In the genomic region with DNA sequence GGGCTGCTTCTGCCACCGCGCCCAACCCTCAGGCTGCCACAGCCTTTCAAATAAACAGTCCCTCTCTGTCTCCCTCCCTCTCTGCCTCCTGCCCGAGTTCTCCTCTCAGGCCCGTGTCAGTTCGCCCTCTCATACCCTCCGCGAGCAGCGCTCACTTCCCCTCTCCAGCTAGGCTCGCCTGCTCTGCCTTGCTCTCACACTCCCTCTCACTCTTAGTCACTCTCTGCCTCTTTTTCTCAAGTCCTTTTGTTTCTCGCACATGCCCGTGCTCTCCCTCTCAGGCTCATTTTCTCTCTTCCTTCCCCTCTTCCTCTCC, we compare ENCODE assay signal across 10 cellular contexts. TPM values are rescaled to one million over a fixed set of nuclear protein-coding genes. Genes with fewer than 3 reads are reported as not detected.
A peak's percentile ranks its signal among the peaks of the same experiment; 100 is the strongest.
DNase-seq lines count a peak whose midpoint lies in the region; ATAC-seq, FAIRE-seq and TF ChIP-seq lines count a peak whose summit lies in the region.
"Had no signal": no experiment of that assay in that cellular context is flagged by ENCODE, and none has a peak within 500 bp of the region (broad histone marks: within the 10 kb centered on the region; RNA-seq: fewer than 3 reads in every experiment).

No MANE protein-coding gene starts in this region.

- intact Hi-C loops in endothelial cell of umbilical vein (cut with micrococcal nuclease) = loop anchor here (1.0 kb wide), 1 partner anchor 63 kb away; no protein-coding TSS in a partner anchor

- H3K4me1 Mint-ChIP-seq in T-helper 2 cell treated with Interferon-gamma antibody and Interleukin-4, amounts not matched to agents 5 μg/mL and 100 μg/mL, for 36 hours (ENCODE audit: low read depth) = peaks cover 17% of the 10 kb centered on the region

- no peaks in the 10 kb centered on the region for H4K20me1 ChIP-seq in endothelial cell of umbilical vein (replicated peaks; ENCODE audit: control insufficient read depth, extremely low read depth, insufficient read depth, low read length)

- dilution Hi-C loops in endothelial cell of umbilical vein (cut with MboI; ENCODE audit: extremely low pct_ligation_motif_present, low sequenced_read_pairs) = no loop called here

- H3K9ac ChIP-seq in endothelial cell of umbilical vein (replicated peaks; ENCODE audit: extremely low read depth, insufficient read depth, low read length) = no peak overlapping the region

- peak; percentile 9 for DNase-seq in NCI-H1092 treated with DMSO at 0.1 percent for 48 hours (lab: John Stamatoyannopoulos, UW)
- DNase-seq in NCI-H1092 (lab: John Stamatoyannopoulos, UW) = no peak
- peak; percentile 11 for DNase-seq in T-helper 2 cell treated with Interferon-gamma antibody and Interleukin-4, amounts not matched to agents 5 μg/mL and 100 μg/mL, for 36 hours (ENCODE audit: low spot score)
- DNase-seq in endothelial cell of umbilical vein (ENCODE audit: low read depth, low spot score) = peak; percentile 70
- peak; percentile 26 for DNase-seq in mucosa of gallbladder (ENCODE audit: low spot score)
- DNase-seq in tibial nerve (ENCODE audit: low spot score in 2 of 2) = no peak
- no peak for DNase-seq in frontal cortex (ENCODE audit: low spot score in 2 of 2)

- TF ChIP-seq POLR2A in endothelial cell of umbilical vein (IDR thresholded peaks at IDR 0.05; ENCODE audit: low read depth, low read length) (no peak), tibial nerve (IDR thresholded peaks at IDR 0.05) (no peak)

- no peaks in the 10 kb centered on the region for H3K27me3 ChIP-seq in endothelial cell of umbilical vein (ENCODE audit: control insufficient read depth in 2 of 2, insufficient read depth in 2 of 2, low read length in 2 of 2)
- peaks cover 0 to 4% of the 10 kb centered on the region in 2 donors for H3K27me3 ChIP-seq in tibial nerve

- H3K9me3 ChIP-seq in endothelial cell of umbilical vein (replicated peaks; ENCODE audit: control insufficient read depth, insufficient read depth, low read length) (no peaks in the 10 kb centered on the region), tibial nerve (no peaks in the 10 kb centered on the region)

- H2AFZ ChIP-seq in endothelial cell of umbilical vein (ENCODE audit: low read depth, low read length) = no peak overlapping the region

- no peaks in the 10 kb centered on the region for H3K9me3 Mint-ChIP-seq in T-helper 2 cell treated with Interferon-gamma antibody and Interleukin-4, amounts not matched to agents 5 μg/mL and 100 μg/mL, for 36 hours

- H3K4me2 ChIP-seq in endothelial cell of umbilical vein (ENCODE audit: insufficient read depth, low read length) = peak overlapping the region; percentile 60

- no peak overlapping the region for H3K27ac Mint-ChIP-seq in T-helper 2 cell treated with Interferon-gamma antibody and Interleukin-4, amounts not matched to agents 5 μg/mL and 100 μg/mL, for 36 hours

- 1 to 29% methylated on average over 8 to 11 of the region's 11 CpGs for WGBS in tibial nerve, 2 donors

- H3K27me3 Mint-ChIP-seq in T-helper 2 cell treated with Interferon-gamma antibody and Interleukin-4, amounts not matched to agents 5 μg/mL and 100 μg/mL, for 36 hours (ENCODE audit: low read depth) = peaks cover 11% of the 10 kb centered on the region

- H3K36me3 ChIP-seq in endothelial cell of umbilical vein (ENCODE audit: control insufficient read depth in 2 of 2, extremely low read depth in 1 of 2, insufficient read depth in 2 of 2, low read length in 2 of 2) (no peaks in the 10 kb centered on the region), tibial nerve (no peaks in the 10 kb centered on the region)

- H3K27ac ChIP-seq in endothelial cell of umbilical vein (ENCODE audit: insufficient read depth, low read depth, low read length) (no peak overlapping the region), tibial nerve (peak overlapping the region in 3 of 4 donors; percentile 64 to 90 (median 82))
- H3K27ac ChIP-seq: VCaP had no signal

- no peaks in the 10 kb centered on the region for H3K36me3 Mint-ChIP-seq in T-helper 2 cell treated with Interferon-gamma antibody and Interleukin-4, amounts not matched to agents 5 μg/mL and 100 μg/mL, for 36 hours (ENCODE audit: low read depth)

- peak; percentile 62 for ATAC-seq in HG03432 (IDR thresholded peaks at IDR 0.05; ENCODE audit: unreplicated experiment)

- no peak for TF ChIP-seq CTCF in endothelial cell of umbilical vein (IDR thresholded peaks at IDR 0.05; ENCODE audit: extremely low read depth in 1 of 2, insufficient read depth in 1 of 2, low read depth in 1 of 2, low read length in 2 of 2)
- TF ChIP-seq CTCF in tibial nerve (IDR thresholded peaks at IDR 0.05) = no peak

- peak in 1 of 2 donors; percentile 33 for TF ChIP-seq EP300 in tibial nerve (IDR thresholded peaks at IDR 0.05)

- H3K4me3 Mint-ChIP-seq in T-helper 2 cell treated with Interferon-gamma antibody and Interleukin-4, amounts not matched to agents 5 μg/mL and 100 μg/mL, for 36 hours = peak overlapping the region; percentile 67

- POLR2A ChIA-PET in endothelial cell of umbilical vein (lab: Charles Lee) = no interaction called here

- H3K4me3 ChIP-seq in endothelial cell of umbilical vein (replicated peaks in 1 of 3; ENCODE audit: insufficient read depth in 1 of 3, low read depth in 1 of 3, low read length in 3 of 3) = peak overlapping the region in 1 of 3 experiments; percentile 32
- peak overlapping the region; percentile 72 to 83 (median 79) for H3K4me3 ChIP-seq in tibial nerve

- H3K4me1 ChIP-seq in endothelial cell of umbilical vein (ENCODE audit: control insufficient read depth, extremely low read depth, insufficient read depth, low read length) = peaks cover 10% of the 10 kb centered on the region
- H3K4me1 ChIP-seq in tibial nerve = peaks cover 0 to 30% (median 6%) of the 10 kb centered on the region in 4 donors

- peaks cover 13% of the 10 kb centered on the region for H3K79me2 ChIP-seq in endothelial cell of umbilical vein (ENCODE audit: control insufficient read depth, insufficient read depth, low read length)

- H3K9me1 ChIP-seq in endothelial cell of umbilical vein (replicated peaks; ENCODE audit: control insufficient read depth, extremely low read depth, insufficient read depth, low read length) = no peaks in the 10 kb centered on the region

- CTCF ChIA-PET in endothelial cell of umbilical vein (lab: Charles Lee) = interaction anchor here (0.9 to 6.1 kb wide), 2 partner anchors 229 to 262 kb away, joined by 3 to 164 read pairs; no protein-coding TSS in a partner anchor

- no TSS peak for BruUV-seq in endothelial cell of umbilical vein (replicated peaks; lab: Mats Ljungman, UMichigan)

- FAIRE-seq in endothelial cell of umbilical vein (lab: Jason Lieb, UNC) = peak; percentile 90
- no peak for FAIRE-seq in frontal cortex (lab: Jason Lieb, UNC)
- FAIRE-seq: A204.1 had no signal

TF ChIP-seq in endothelial cell of umbilical vein, 7 proteins besides CTCF, POLR2A, EP300 and RAD21:
- TF ChIP-seq JUN (IDR thresholded peaks at IDR 0.05; ENCODE audit: borderline replicate concordance, insufficient read depth, insufficient read length, low read depth) (no peak), POLR2AphosphoS5 (IDR thresholded peaks at IDR 0.05; ENCODE audit: insufficient read depth, low read depth, low read length) (no peak), EZH2 (IDR thresholded peaks at IDR 0.05; ENCODE audit: borderline replicate concordance, low read depth, low read length, severe bottlenecking) (no peak), GATA2 (IDR thresholded peaks at IDR 0.05; ENCODE audit: insufficient read depth, insufficient read length, low read depth, low read length) (no peak), MYC (IDR thresholded peaks at IDR 0.05; ENCODE audit: low read depth, low read length) (no peak), FOS (IDR thresholded peaks at IDR 0.05; ENCODE audit: borderline replicate concordance, insufficient read depth, low read length) (no peak)
- TF ChIP-seq, protein P1, sequence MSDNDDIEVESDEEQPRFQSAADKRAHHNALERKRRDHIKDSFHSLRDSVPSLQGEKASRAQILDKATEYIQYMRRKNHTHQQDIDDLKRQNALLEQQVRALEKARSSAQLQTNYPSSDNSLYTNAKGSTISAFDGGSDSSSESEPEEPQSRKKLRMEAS (IDR thresholded peaks at IDR 0.05; ENCODE audit: insufficient read depth, insufficient read length) = no peak

RNA-seq across cellular contexts. Expression of a gene that starts 3.2 kb away (rescaled TPM):
- 8.8 and 13.3 TPM in 2 replicates for total RNA-seq in endothelial cell of umbilical vein
- polyA plus RNA-seq in endothelial cell of umbilical vein = 7.8 and 7.9 TPM in 2 replicates
- polyA plus RNA-seq in endothelial cell of umbilical vein (2011; cell fraction: cytosol; rRNA removed) = 5.7 and 7.4 TPM in 2 replicates
- polyA plus RNA-seq in endothelial cell of umbilical vein (2011; cell fraction: nucleus; rRNA removed) = 2.7 and 3.1 TPM in 2 replicates
- 12.5 and 13.3 TPM in 2 replicates for polyA plus RNA-seq in endothelial cell of umbilical vein (2012)
- polyA minus RNA-seq in endothelial cell of umbilical vein = 5.5 and 5.8 TPM in 2 replicates
- 2.6 TPM for polyA minus RNA-seq in endothelial cell of umbilical vein (2011; cell fraction: cytosol; rRNA and poly(A)+ RNA removed)
- polyA minus RNA-seq in endothelial cell of umbilical vein (2011; cell fraction: nucleus; rRNA and poly(A)+ RNA removed) = 1.7 and 2.3 TPM in 2 replicates
- 134 TPM for total RNA-seq in mucosa of gallbladder
- total RNA-seq in tibial nerve = 100 to 1,000 TPM in 2 of 4 donors, 10 to 100 TPM in 2; 74.4 to 127 (median 106) TPM
- total RNA-seq in frontal cortex = 27.7 TPM

Comparison
In these comparisons a context has a peak if more than half of its experiments do, and no peak if none do; other contexts are left out.
1. DNase-seq: peak in NCI-H1092 treated with DMSO at 0.1 percent for 48 hours (single experiment), T-helper 2 cell treated with Interferon-gamma antibody and Interleukin-4, amounts not matched to agents 5 μg/mL and 100 μg/mL, for 36 hours (single experiment), endothelial cell of umbilical vein (single experiment) and mucosa of gallbladder (single experiment); none in NCI-H1092 (single experiment), tibial nerve (0 of 2) and frontal cortex (0 of 2).